Comparison of ENCODE assay signal across 16 cellular contexts in genomic region chr9:119839888-119840287, GRCh38.
"Had no signal": no experiment of that assay in that cellular context is flagged by ENCODE, and none has a peak within 500 bp of the region (broad histone marks: within the 10 kb centered on the region; RNA-seq: fewer than 3 reads in every experiment).

No MANE protein-coding gene starts in this region.

- DNase-seq: activated CD4-positive, alpha-beta T cell treated with anti-CD3 and anti-CD28 coated beads for 36 hours; activated CD8-positive, alpha-beta memory T cell treated with anti-CD3 and anti-CD28 coated beads, Interleukin-2, amount 50 U/mL, for 4 hours; activated CD8-positive, alpha-beta T cell treated with anti-CD3 and anti-CD28 coated beads for 36 hours; activated naive CD4-positive, alpha-beta T cell treated with Interleukin-2 at 50 U/mL for 16 hours; body of pancreas; cortex of kidney; effector memory CD4-positive, alpha-beta T cell; hippocampal formation; mucosa of descending colon; naive thymus-derived CD8-positive, alpha-beta T cell; pancreas; small intestine; stimulated activated naive B cell treated with anti-CD40 and anti-IgM and Interleukin-4, amounts not matched to agents 10 μg/mL and 1 μg/mL and 100 μg/mL, for 72 hours; T-cell; T1000; trophoblast cell had no signal

- H3K36me3 ChIP-seq: pancreas had no signal

- H3K4me3 ChIP-seq: body of pancreas, mucosa of descending colon, pancreas had no signal

- H3K4me1 ChIP-seq: body of pancreas, pancreas had no signal

- ATAC-seq: activated CD4-positive, alpha-beta T cell treated with anti-CD3 and anti-CD28 coated beads for 36 hours; activated CD8-positive, alpha-beta T cell treated with anti-CD3 and anti-CD28 coated beads for 36 hours; body of pancreas; mucosa of descending colon; naive thymus-derived CD8-positive, alpha-beta T cell; pancreas; stimulated activated naive B cell treated with anti-CD40 and anti-IgM and Interleukin-4, amounts not matched to agents 10 μg/mL and 1 μg/mL and 100 μg/mL, for 72 hours; T-cell had no signal

- H3K27ac ChIP-seq: body of pancreas, pancreas had no signal

- H3K27me3 ChIP-seq: body of pancreas, pancreas had no signal

- H3K9me3 ChIP-seq: body of pancreas, mucosa of descending colon, pancreas had no signal
